27 cellular contexts compared by ENCODE assay signal in genomic region chr1:41533016-41533730, GRCh38. TPM values are rescaled to one million over a fixed set of nuclear protein-coding genes. Genes with fewer than 3 reads are reported as not detected.
DNase-seq lines count a peak whose midpoint lies in the region; ATAC-seq and TF ChIP-seq lines count a peak whose summit lies in the region.
"Had no signal": no experiment of that assay in that cellular context is flagged by ENCODE, and none has a peak within 500 bp of the region (broad histone marks: within the 10 kb centered on the region; RNA-seq: fewer than 3 reads in every experiment).

No MANE protein-coding gene starts in this region.

- H3K4me1 ChIP-seq in CD4-positive, CD25-positive, alpha-beta regulatory T cell (ENCODE audit: control insufficient read depth, insufficient read depth, low read length, poor library complexity, severe bottlenecking), result no peaks in the 10 kb centered on the region

- H3K27me3 ChIP-seq in CD4-positive, CD25-positive, alpha-beta regulatory T cell (ENCODE audit: control insufficient read depth, insufficient read depth, low read length), result no peaks in the 10 kb centered on the region
- H3K27me3 ChIP-seq in CD4-positive, alpha-beta T cell (ENCODE audit: control insufficient read depth, insufficient read depth, low read length), result no peaks in the 10 kb centered on the region
- H3K27me3 ChIP-seq: body of pancreas, testis had no signal

- CTCF ChIA-PET in CD4-positive, alpha-beta T cell (lab: Charles Lee), result no interaction called here

- H3K4me3 ChIP-seq in CD4-positive, CD25-positive, alpha-beta regulatory T cell (ENCODE audit: low read depth, low read length), result no peak overlapping the region
- H3K4me3 ChIP-seq: body of pancreas, GM12878, SK-N-MC, testis had no signal

- TF ChIP-seq CTCF in CD4-positive, alpha-beta T cell (IDR thresholded peaks at IDR 0.05), result no peak
- TF ChIP-seq CTCF in HFFc6 (IDR thresholded peaks at IDR 0.05), result no peak

- H3K27ac ChIP-seq in CD4-positive, CD25-positive, alpha-beta regulatory T cell (ENCODE audit: insufficient read depth, low read length, poor library complexity, severe bottlenecking), result no peak overlapping the region
- no peak overlapping the region for H3K27ac ChIP-seq in CD4-positive, alpha-beta T cell (ENCODE audit: low read depth, low read length)
- H3K27ac ChIP-seq: body of pancreas, SK-N-MC, testis had no signal

- H3K4me1 Mint-ChIP-seq in activated T-cell treated with anti-CD3 and anti-CD28 coated beads, Interleukin-2, amount 50 U/mL, for 4 hours (ENCODE audit: low read depth), result peaks cover 4% of the 10 kb centered on the region
- H3K4me1 Mint-ChIP-seq in activated T-cell treated with anti-CD3 and anti-CD28 coated beads, Interleukin-2, amount 50 U/mL, for 72 hours (ENCODE audit: low read depth), result peaks cover 5% of the 10 kb centered on the region
- peaks cover 0 to 4% (median 2%) of the 10 kb centered on the region in 4 donors for H3K4me1 Mint-ChIP-seq in CD4-positive, CD25-positive, alpha-beta regulatory T cell
- H3K4me1 Mint-ChIP-seq in activated CD4-positive, alpha-beta T cell treated with anti-CD3 and anti-CD28 coated beads, Interleukin-2, amount 10 ng/mL, durations not matched to agents 24 days and 14 days, result peaks cover 16% of the 10 kb centered on the region
- H3K4me1 Mint-ChIP-seq in CD4-positive, alpha-beta T cell (ENCODE audit: low read depth), result no peaks in the 10 kb centered on the region
- H3K4me1 Mint-ChIP-seq in HFFc6 (ENCODE audit: low read depth), result peaks cover 25% of the 10 kb centered on the region

- intact Hi-C loops in sciatic nerve (cut with DNase I), result no loop called here
- intact Hi-C loops in activated CD4-positive, alpha-beta T cell treated with anti-CD3 and anti-CD28 coated beads, Interleukin-2, amount 10 ng/mL, durations not matched to agents 24 days and 14 days (cut with micrococcal nuclease), result no loop called here
- intact Hi-C loops in CD4-positive, alpha-beta T cell (cut with DNase I, micrococcal nuclease), result no loop called here

- H3K36me3 Mint-ChIP-seq in activated T-cell treated with anti-CD3 and anti-CD28 coated beads, Interleukin-2, amount 50 U/mL, for 4 hours (ENCODE audit: insufficient read depth), result peaks cover 43% of the 10 kb centered on the region
- peaks cover 5 to 31% of the 10 kb centered on the region in 2 donors for H3K36me3 Mint-ChIP-seq in activated T-cell treated with anti-CD3 and anti-CD28 coated beads, Interleukin-2, amount 50 U/mL, for 72 hours (ENCODE audit: insufficient read depth in 2 of 2)
- peaks cover 23% of the 10 kb centered on the region for H3K36me3 Mint-ChIP-seq in CD4-positive, CD25-positive, alpha-beta regulatory T cell
- peaks cover 84% of the 10 kb centered on the region for H3K36me3 Mint-ChIP-seq in activated CD4-positive, alpha-beta T cell treated with anti-CD3 and anti-CD28 coated beads, Interleukin-2, amount 10 ng/mL, durations not matched to agents 24 days and 14 days (ENCODE audit: low read depth)
- no peaks in the 10 kb centered on the region for H3K36me3 Mint-ChIP-seq in CD4-positive, alpha-beta T cell (ENCODE audit: low read depth)
- peaks cover 4% of the 10 kb centered on the region for H3K36me3 Mint-ChIP-seq in HFFc6 (ENCODE audit: low read depth)

- no peak for ATAC-seq in activated T-cell treated with anti-CD3 and anti-CD28 coated beads, Interleukin-2, amount 50 U/mL, for 4 hours
- ATAC-seq in activated T-cell treated with anti-CD3 and anti-CD28 coated beads, Interleukin-2, amount 50 U/mL, for 72 hours (replicated peaks in 1 of 2), result no peak
- ATAC-seq in CD4-positive, CD25-positive, alpha-beta regulatory T cell (ENCODE audit: low read depth in 2 of 2), result no peak
- ATAC-seq in sciatic nerve, result no peak
- no peak for ATAC-seq in CD4-positive, alpha-beta T cell (ENCODE audit: poor library complexity)
- ATAC-seq: activated CD8-positive, alpha-beta T cell treated with anti-CD3 and anti-CD28 coated beads, Interleukin-2, amount 10 ng/mL, durations not matched to agents 7 days and 5 days; body of pancreas; CD8-positive, alpha-beta T cell; GM12878; naive thymus-derived CD8-positive, alpha-beta T cell; T-helper 17 cell had no signal

- H3K27me3 Mint-ChIP-seq in activated T-cell treated with anti-CD3 and anti-CD28 coated beads, Interleukin-2, amount 50 U/mL, for 4 hours (ENCODE audit: low read depth), result no peaks in the 10 kb centered on the region
- no peaks in the 10 kb centered on the region for H3K27me3 Mint-ChIP-seq in activated T-cell treated with anti-CD3 and anti-CD28 coated beads, Interleukin-2, amount 50 U/mL, for 72 hours (ENCODE audit: low read depth)
- H3K27me3 Mint-ChIP-seq in CD4-positive, CD25-positive, alpha-beta regulatory T cell, result no peaks in the 10 kb centered on the region
- H3K27me3 Mint-ChIP-seq in activated CD4-positive, alpha-beta T cell treated with anti-CD3 and anti-CD28 coated beads, Interleukin-2, amount 10 ng/mL, durations not matched to agents 24 days and 14 days, result no peaks in the 10 kb centered on the region
- no peaks in the 10 kb centered on the region for H3K27me3 Mint-ChIP-seq in CD4-positive, alpha-beta T cell
- H3K27me3 Mint-ChIP-seq in HFFc6 (ENCODE audit: insufficient read depth), result peaks cover 2% of the 10 kb centered on the region; the same call in 1 of the 2 replicates
- H3K27me3 Mint-ChIP-seq: naive thymus-derived CD8-positive, alpha-beta T cell; T-helper 17 cell had no signal

- H3K27ac Mint-ChIP-seq in activated T-cell treated with anti-CD3 and anti-CD28 coated beads, Interleukin-2, amount 50 U/mL, for 72 hours, result no peak overlapping the region
- H3K27ac Mint-ChIP-seq in CD4-positive, CD25-positive, alpha-beta regulatory T cell, result peak overlapping the region in 2 of 3 donors; percentile 55 to 67
- no peak overlapping the region for H3K27ac Mint-ChIP-seq in activated CD4-positive, alpha-beta T cell treated with anti-CD3 and anti-CD28 coated beads, Interleukin-2, amount 10 ng/mL, durations not matched to agents 24 days and 14 days
- H3K27ac Mint-ChIP-seq in CD4-positive, alpha-beta T cell, result no peak overlapping the region
- H3K27ac Mint-ChIP-seq in HFFc6, result no peak overlapping the region
- H3K27ac Mint-ChIP-seq: activated CD8-positive, alpha-beta T cell treated with anti-CD3 and anti-CD28 coated beads, Interleukin-2, amount 10 ng/mL, durations not matched to agents 7 days and 5 days; CD8-positive, alpha-beta T cell had no signal

- POLR2A ChIA-PET in CD4-positive, alpha-beta T cell (lab: Charles Lee), result no interaction called here

- peak; percentile 3 for DNase-seq in activated T-cell treated with anti-CD3 and anti-CD28 coated beads, Interleukin-2, amount 50 U/mL, for 4 hours
- no peak for DNase-seq in activated T-cell treated with anti-CD3 and anti-CD28 coated beads, Interleukin-2, amount 50 U/mL, for 72 hours
- no peak for DNase-seq in CD4-positive, CD25-positive, alpha-beta regulatory T cell
- DNase-seq in cerebellar cortex (ENCODE audit: low spot score) (peak; percentile 41), sciatic nerve (ENCODE audit: low spot score) (peak; percentile 42), HFFc6 (no peak)
- DNase-seq in activated CD4-positive, alpha-beta T cell treated with anti-CD3 and anti-CD28 coated beads, Interleukin-2, amount 10 ng/mL, durations not matched to agents 24 days and 14 days, result no peak
- no peak for DNase-seq in CD4-positive, alpha-beta T cell
- DNase-seq: activated CD4-positive, alpha-beta T cell treated with anti-CD3 and anti-CD28 coated beads for 1 hour; activated CD8-positive, alpha-beta T cell treated with anti-CD3 and anti-CD28 coated beads, Interleukin-2, amount 10 ng/mL, durations not matched to agents 7 days and 5 days; CD8-positive, alpha-beta T cell; effector CD4-positive, alpha-beta T cell; NCI-H146; NCI-H446 treated with DMSO at 0.1 percent for 48 hours; NCI-H82; occipital lobe; RPMI8226; stimulated activated CD4-positive, alpha-beta T cell treated with anti-CD3 and anti-CD28 coated beads, Interleukin-4, amount 100 ng/mL, for 24 hours; stimulated activated naive CD4-positive, alpha-beta T cell treated with Interleukin-2 at 50 U/mL for 16 hours; T-helper 17 cell; testis had no signal

- H3K4me3 Mint-ChIP-seq in activated T-cell treated with anti-CD3 and anti-CD28 coated beads, Interleukin-2, amount 50 U/mL, for 4 hours, result no peak overlapping the region
- no peak overlapping the region for H3K4me3 Mint-ChIP-seq in activated T-cell treated with anti-CD3 and anti-CD28 coated beads, Interleukin-2, amount 50 U/mL, for 72 hours
- no peak overlapping the region for H3K4me3 Mint-ChIP-seq in CD4-positive, CD25-positive, alpha-beta regulatory T cell
- H3K4me3 Mint-ChIP-seq in activated CD4-positive, alpha-beta T cell treated with anti-CD3 and anti-CD28 coated beads, Interleukin-2, amount 10 ng/mL, durations not matched to agents 24 days and 14 days, result no peak overlapping the region
- H3K4me3 Mint-ChIP-seq in CD4-positive, alpha-beta T cell, result no peak overlapping the region
- H3K4me3 Mint-ChIP-seq in HFFc6, result no peak overlapping the region
- H3K4me3 Mint-ChIP-seq: activated CD8-positive, alpha-beta T cell treated with anti-CD3 and anti-CD28 coated beads, Interleukin-2, amount 10 ng/mL, durations not matched to agents 7 days and 5 days; CD8-positive, alpha-beta T cell; naive thymus-derived CD8-positive, alpha-beta T cell; T-helper 17 cell had no signal

- H3K9me3 ChIP-seq in CD4-positive, CD25-positive, alpha-beta regulatory T cell (ENCODE audit: control insufficient read depth in 2 of 2, low read length in 2 of 2), result no peaks in the 10 kb centered on the region
- H3K9me3 ChIP-seq in CD4-positive, alpha-beta T cell (ENCODE audit: control insufficient read depth, low read length), result no peaks in the 10 kb centered on the region
- H3K9me3 ChIP-seq: body of pancreas, testis had no signal

- H3K36me3 ChIP-seq in CD4-positive, CD25-positive, alpha-beta regulatory T cell (ENCODE audit: control insufficient read depth, insufficient read depth, low read length), result peaks cover 4% of the 10 kb centered on the region

- no peaks in the 10 kb centered on the region for H3K9me3 Mint-ChIP-seq in activated T-cell treated with anti-CD3 and anti-CD28 coated beads, Interleukin-2, amount 50 U/mL, for 4 hours
- H3K9me3 Mint-ChIP-seq in activated T-cell treated with anti-CD3 and anti-CD28 coated beads, Interleukin-2, amount 50 U/mL, for 72 hours, result peaks cover 5 to 10% of the 10 kb centered on the region in 2 donors
- H3K9me3 Mint-ChIP-seq in CD4-positive, CD25-positive, alpha-beta regulatory T cell, result peaks cover 0 to 5% (median 0%) of the 10 kb centered on the region in 7 donors
- H3K9me3 Mint-ChIP-seq in activated CD4-positive, alpha-beta T cell treated with anti-CD3 and anti-CD28 coated beads, Interleukin-2, amount 10 ng/mL, durations not matched to agents 24 days and 14 days, result peaks cover 31% of the 10 kb centered on the region
- no peaks in the 10 kb centered on the region for H3K9me3 Mint-ChIP-seq in CD4-positive, alpha-beta T cell
- no peaks in the 10 kb centered on the region; the same call in 1 of the 2 replicates for H3K9me3 Mint-ChIP-seq in HFFc6
- H3K9me3 Mint-ChIP-seq: CD8-positive, alpha-beta T cell; naive thymus-derived CD8-positive, alpha-beta T cell had no signal

RNA-seq across cellular contexts. Expression of gene EDN2, which starts 48.7 kb away (rescaled TPM):
- not detected for total RNA-seq in activated T-cell treated with anti-CD3 and anti-CD28 coated beads, Interleukin-2, amount 50 U/mL, for 4 hours
- total RNA-seq in activated T-cell treated with anti-CD3 and anti-CD28 coated beads, Interleukin-2, amount 50 U/mL, for 72 hours, result not detected
- total RNA-seq in CD4-positive, CD25-positive, alpha-beta regulatory T cell, result 0.52 TPM
- polyA plus RNA-seq in CD4-positive, CD25-positive, alpha-beta regulatory T cell, result not detected
- not detected for total RNA-seq in sciatic nerve
- not detected in 2 replicates for total RNA-seq in activated CD4-positive, alpha-beta T cell treated with anti-CD3 and anti-CD28 coated beads, Interleukin-2, amount 10 ng/mL, durations not matched to agents 24 days and 14 days
- not detected for total RNA-seq in CD4-positive, alpha-beta T cell
- not detected for total RNA-seq in HFFc6 (2021; fragmentation: NEBNext Ultra II Directional; extraction: Animal tissue kit (Norgen Biotek cat#: 25700))
- total RNA-seq: activated CD8-positive, alpha-beta T cell treated with anti-CD3 and anti-CD28 coated beads, Interleukin-2, amount 10 ng/mL, durations not matched to agents 7 days and 5 days; LHCN-M2; liver; naive thymus-derived CD8-positive, alpha-beta T cell; occipital lobe; testis had no signal
- polyA plus RNA-seq: naive thymus-derived CD8-positive, alpha-beta T cell had no signal

Comparison
In these comparisons a context has a peak if more than half of its experiments do, and no peak if none do; other contexts are left out.
1. DNase-seq: peak in activated T-cell treated with anti-CD3 and anti-CD28 coated beads, Interleukin-2, amount 50 U/mL, for 4 hours (single experiment), cerebellar cortex (single experiment) and sciatic nerve (single experiment); none in activated T-cell treated with anti-CD3 and anti-CD28 coated beads, Interleukin-2, amount 50 U/mL, for 72 hours (0 of 2), CD4-positive, CD25-positive, alpha-beta regulatory T cell (0 of 3), activated CD4-positive, alpha-beta T cell treated with anti-CD3 and anti-CD28 coated beads, Interleukin-2, amount 10 ng/mL, durations not matched to agents 24 days and 14 days (single experiment), CD4-positive, alpha-beta T cell (0 of 10) and HFFc6 (single experiment).
2. H3K27ac Mint-ChIP-seq: peak in CD4-positive, CD25-positive, alpha-beta regulatory T cell (2 of 3); none in activated T-cell treated with anti-CD3 and anti-CD28 coated beads, Interleukin-2, amount 50 U/mL, for 72 hours (single experiment), activated CD4-positive, alpha-beta T cell treated with anti-CD3 and anti-CD28 coated beads, Interleukin-2, amount 10 ng/mL, durations not matched to agents 24 days and 14 days (single experiment), CD4-positive, alpha-beta T cell (single experiment) and HFFc6 (single experiment).